9 cellular contexts compared by ENCODE assay signal in genomic region chr5:50667079-50667652, GRCh38. TPM values are rescaled to one million over a fixed set of nuclear protein-coding genes. Genes with fewer than 3 reads are reported as not detected.
DNase-seq lines count a peak whose midpoint lies in the region; ATAC-seq, FAIRE-seq and TF ChIP-seq lines count a peak whose summit lies in the region.
"Had no signal": no experiment of that assay in that cellular context is flagged by ENCODE, and none has a peak within 500 bp of the region (broad histone marks: within the 10 kb centered on the region; RNA-seq: fewer than 3 reads in every experiment).

No MANE protein-coding gene starts in this region.

- peak overlapping the region; percentile 88 for H3K4me3 Mint-ChIP-seq in MCF 10A (ENCODE audit: unreplicated experiment)

- intact Hi-C loops in MCF 10A (cut with micrococcal nuclease) = no loop called here

- H2AFZ ChIP-seq in keratinocyte (ENCODE audit: control insufficient read depth, low read length) = peak overlapping the region; percentile 62

- BruUV-seq in MCF 10A (replicated peaks; lab: Mats Ljungman, UMichigan) = TSS peak; percentile 63

- H3K27me3 Mint-ChIP-seq in MCF 10A (ENCODE audit: insufficient read depth, unreplicated experiment) = no peaks in the 10 kb centered on the region

- H3K79me2 ChIP-seq in keratinocyte (ENCODE audit: control insufficient read depth, insufficient read depth, low read length) = peaks cover 41% of the 10 kb centered on the region

- DNase-seq in COLO668 (lab: John Stamatoyannopoulos, UW; ENCODE audit: unreplicated experiment) (peak; percentile 59), RKO (ENCODE audit: low spot score) (peak; percentile 31), MCF 10A (ENCODE audit: unreplicated experiment) (peak; percentile 60), keratinocyte (ENCODE audit: low read depth, low spot score) (no peak), SKM-1 (lab: John Stamatoyannopoulos, UW; ENCODE audit: unreplicated experiment) (no peak)
- DNase-seq in stimulated activated CD4-positive, alpha-beta T cell treated with anti-CD3 and anti-CD28 coated beads, Interleukin-1b, Interleukin-23, amount 100 ng/mL, for 4 hours (ENCODE audit: low read depth in 2 of 2) = peak; percentile 8 to 43

- POLR2A ChIA-PET in MCF 10A (lab: Yijun Ruan, JAX) = interaction anchor here (0.6 to 2.3 kb wide), 14 partner anchors 9 to 323 kb away, joined by 3 to 12 read pairs (median 3); partner anchors contain the start of gene EMB

- H3K9me3 Mint-ChIP-seq in MCF 10A (ENCODE audit: unreplicated experiment) = no peaks in the 10 kb centered on the region

- H3K4me3 ChIP-seq in keratinocyte (ENCODE audit: control insufficient read depth in 2 of 3, extremely low read depth in 1 of 3, insufficient read depth in 2 of 3, low read depth in 1 of 3, low read length in 3 of 3) = peak overlapping the region; percentile 85 to 88 (median 88)

- no peaks in the 10 kb centered on the region for H3K4me1 Mint-ChIP-seq in MCF 10A (ENCODE audit: insufficient read depth, unreplicated experiment)

- no peak for FAIRE-seq in keratinocyte (lab: Jason Lieb, UNC)
- FAIRE-seq: colon had no signal

- no peaks in the 10 kb centered on the region for H4K20me1 ChIP-seq in keratinocyte (ENCODE audit: control insufficient read depth, extremely low read depth, insufficient read depth, low read length)

- CTCF ChIA-PET in MCF 10A (lab: Yijun Ruan, JAX) = interaction anchor here (0.6 to 1.8 kb wide), 8 partner anchors 72 to 225 kb away, joined by 3 to 7 read pairs (median 4); no protein-coding TSS in a partner anchor

- peak overlapping the region; percentile 97 for H3K27ac ChIP-seq in keratinocyte (ENCODE audit: control insufficient read depth, insufficient read depth, low read length)

- ATAC-seq in GM19395 (IDR thresholded peaks at IDR 0.05; ENCODE audit: unreplicated experiment) (peak; percentile 61), HG03442 (IDR thresholded peaks at IDR 0.05; ENCODE audit: unreplicated experiment) (peak; percentile 29)

- no peaks in the 10 kb centered on the region for H3K36me3 Mint-ChIP-seq in MCF 10A (ENCODE audit: insufficient read depth, unreplicated experiment)

- H3K4me2 ChIP-seq in keratinocyte (ENCODE audit: control insufficient read depth, extremely low read depth, insufficient read depth, low read depth, low read length) = peak overlapping the region; percentile 86

- H3K27ac Mint-ChIP-seq in MCF 10A (ENCODE audit: low read depth, unreplicated experiment) = peak overlapping the region; percentile 99

- TF ChIP-seq CTCF in MCF 10A (IDR thresholded peaks at IDR 0.05; ENCODE audit: unreplicated experiment) (no peak), keratinocyte (optimal IDR thresholded peaks at IDR 0.05 in 1 of 3, IDR thresholded peaks at IDR 0.05 in 1 of 3, conservative IDR thresholded peaks at IDR 0.05 in 1 of 3; ENCODE audit: extremely low read depth in 1 of 3, insufficient read depth in 2 of 3, low read length in 3 of 3) (no peak)

- dilution Hi-C loops in keratinocyte (cut with MboI; ENCODE audit: extremely low pct_ligation_motif_present, low sequenced_read_pairs) = no loop called here

- H3K4me1 ChIP-seq in keratinocyte (ENCODE audit: control insufficient read depth, extremely low read depth, insufficient read depth, low read length) = peaks cover 6% of the 10 kb centered on the region

- H3K9ac ChIP-seq in keratinocyte (ENCODE audit: control insufficient read depth, extremely low read depth, insufficient read depth, low read length) = peak overlapping the region; percentile 94

- H3K27me3 ChIP-seq in keratinocyte (ENCODE audit: control insufficient read depth, extremely low read depth, insufficient read depth, low read length) = no peaks in the 10 kb centered on the region

- H3K9me3 ChIP-seq in keratinocyte (ENCODE audit: control insufficient read depth, low read depth, low read length) = no peaks in the 10 kb centered on the region

- H3K36me3 ChIP-seq in keratinocyte (ENCODE audit: control insufficient read depth in 2 of 2, extremely low read depth in 1 of 2, insufficient read depth in 2 of 2, low read length in 2 of 2) = no peaks in the 10 kb centered on the region

- H3K9me1 ChIP-seq in keratinocyte (ENCODE audit: control insufficient read depth, extremely low read depth, insufficient read depth, low read length) = no peaks in the 10 kb centered on the region

RNA-seq across cellular contexts. Expression of gene PARP8, which starts 0.7 kb away (rescaled TPM):
- total RNA-seq in MCF 10A (2022) = 24.5 and 31.2 TPM in 2 replicates
- polyA plus RNA-seq in keratinocyte = 24.2 to 29.1 TPM (median 25.4 TPM) in 3 replicates
- 7.6 TPM for polyA plus RNA-seq in keratinocyte (2011; ENCODE audit: low read depth)
- polyA plus RNA-seq in keratinocyte (2011; cell fraction: cytosol; rRNA removed) = 14.8 and 28.8 TPM in 2 replicates
- polyA plus RNA-seq in keratinocyte (2011; cell fraction: nucleus; rRNA removed) = 38.9 and 54.1 TPM in 2 replicates
- polyA plus RNA-seq in keratinocyte (2012; ENCODE audit: low replicate concordance) = 5.5 and 13.8 TPM in 2 replicates
- polyA minus RNA-seq in keratinocyte = 11.3 to 56.8 TPM (median 29.4 TPM) in 3 replicates
- polyA minus RNA-seq in keratinocyte (2011; cell fraction: cytosol; rRNA and poly(A)+ RNA removed) = 11.1 TPM
- 39.0 and 60.7 TPM in 2 replicates for polyA minus RNA-seq in keratinocyte (2011; cell fraction: nucleus; rRNA and poly(A)+ RNA removed)

Comparison
In these comparisons a context has a peak if more than half of its experiments do, and no peak if none do; other contexts are left out.
1. DNase-seq: peak in COLO668 (single experiment), RKO (single experiment), MCF 10A (single experiment) and stimulated activated CD4-positive, alpha-beta T cell treated with anti-CD3 and anti-CD28 coated beads, Interleukin-1b, Interleukin-23, amount 100 ng/mL, for 4 hours (2 of 2); none in keratinocyte (single experiment) and SKM-1 (single experiment).